Comparison of ENCODE assay signal across 16 cellular contexts in genomic region chr17:78427140-78427539, GRCh38. TPM values are rescaled to one million over a fixed set of nuclear protein-coding genes. Genes with fewer than 3 reads are reported as not detected.
DNase-seq lines count a peak whose midpoint lies in the region; ATAC-seq, FAIRE-seq and TF ChIP-seq lines count a peak whose summit lies in the region.
"Had no signal": no experiment of that assay in that cellular context is flagged by ENCODE, and none has a peak within 500 bp of the region (broad histone marks: within the 10 kb centered on the region; RNA-seq: fewer than 3 reads in every experiment).

No MANE protein-coding gene starts in this region.

- FAIRE-seq in kidney (lab: Jason Lieb, UNC), result no peak
- FAIRE-seq: GM12892 had no signal

- no peaks in the 10 kb centered on the region for H3K4me1 ChIP-seq in kidney (ENCODE audit: control insufficient read depth in 1 of 2, insufficient read depth in 1 of 2, low read depth in 1 of 2, low read length in 2 of 2)

- peaks cover 39% of the 10 kb centered on the region for H3K36me3 Mint-ChIP-seq in T-helper 1 cell treated with Interleukin-12 subunit alpha and Interleukin-12 subunit beta and Interleukin-4 antibody, amounts not matched to agents 30 μg/mL and 1 μg/mL, for 36 hours (ENCODE audit: low read depth)
- H3K36me3 Mint-ChIP-seq in CD14-positive monocyte, result peaks cover 72 to 82% of the 10 kb centered on the region in 2 donors

- peak overlapping the region; percentile 88 for H3K27ac ChIP-seq in cingulate gyrus (ENCODE audit: low read depth, low read length)
- no peak overlapping the region for H3K27ac ChIP-seq in kidney (ENCODE audit: low read depth in 2 of 2, low read length in 2 of 2)
- H3K27ac ChIP-seq: 22Rv1, GM23248 had no signal

- H3K9me3 ChIP-seq in kidney (ENCODE audit: control insufficient read depth in 1 of 2, low read length in 2 of 2), result no peaks in the 10 kb centered on the region
- H3K9me3 ChIP-seq: Caco-2 had no signal

- TF ChIP-seq CTCF in CD14-positive monocyte (IDR thresholded peaks at IDR 0.05), result no peak
- no peak for TF ChIP-seq CTCF in kidney (IDR thresholded peaks at IDR 0.05; ENCODE audit: borderline replicate concordance, extremely low read depth, insufficient read depth)

- H3K27ac Mint-ChIP-seq in T-helper 1 cell treated with Interleukin-12 subunit alpha and Interleukin-12 subunit beta and Interleukin-4 antibody, amounts not matched to agents 30 μg/mL and 1 μg/mL, for 36 hours, result peak overlapping the region; percentile 43
- H3K27ac Mint-ChIP-seq in CD14-positive monocyte, result peak overlapping the region in 4 of 7 donors; percentile 25 to 73 (median 67)

- DNase-seq in T-helper 1 cell (no peak), CD14-positive monocyte (ENCODE audit: low spot score) (no peak), kidney (peak; percentile 76)
- DNase-seq in activated naive CD4-positive, alpha-beta T cell treated with Interleukin-2 at 50 U/mL for 16 hours, result no peak
- DNase-seq: Caco-2; CD8-positive, alpha-beta memory T cell; DND-41; GDM1; GM23248; H7 had no signal

- no peaks in the 10 kb centered on the region for H3K9me3 Mint-ChIP-seq in T-helper 1 cell treated with Interleukin-12 subunit alpha and Interleukin-12 subunit beta and Interleukin-4 antibody, amounts not matched to agents 30 μg/mL and 1 μg/mL, for 36 hours
- peaks cover 0 to 8% (median 0%) of the 10 kb centered on the region in 7 donors for H3K9me3 Mint-ChIP-seq in CD14-positive monocyte
- H3K9me3 Mint-ChIP-seq: CD8-positive, alpha-beta memory T cell had no signal

- no peak overlapping the region for H3K4me3 ChIP-seq in kidney (ENCODE audit: low read length in 2 of 2)
- H3K4me3 ChIP-seq: GM23248 had no signal

- ATAC-seq in HG03521 (IDR thresholded peaks at IDR 0.05; ENCODE audit: unreplicated experiment), result no peak
- no peak for ATAC-seq in GM19035 (IDR thresholded peaks at IDR 0.05; ENCODE audit: unreplicated experiment)

- peaks cover 7% of the 10 kb centered on the region for H3K4me1 Mint-ChIP-seq in T-helper 1 cell treated with Interleukin-12 subunit alpha and Interleukin-12 subunit beta and Interleukin-4 antibody, amounts not matched to agents 30 μg/mL and 1 μg/mL, for 36 hours (ENCODE audit: low read depth)
- H3K4me1 Mint-ChIP-seq in CD14-positive monocyte, result peaks cover 13% of the 10 kb centered on the region

- H3K9ac ChIP-seq in kidney (ENCODE audit: low read length in 2 of 2), result no peak overlapping the region
- H3K9ac ChIP-seq: GM23248 had no signal

- no peaks in the 10 kb centered on the region for H3K27me3 Mint-ChIP-seq in T-helper 1 cell treated with Interleukin-12 subunit alpha and Interleukin-12 subunit beta and Interleukin-4 antibody, amounts not matched to agents 30 μg/mL and 1 μg/mL, for 36 hours (ENCODE audit: low read depth)
- H3K27me3 Mint-ChIP-seq in CD14-positive monocyte (ENCODE audit: low read depth in 3 of 3), result peaks cover 0 to 4% (median 0%) of the 10 kb centered on the region in 3 donors
- H3K27me3 Mint-ChIP-seq: CD8-positive, alpha-beta memory T cell had no signal

- no peak overlapping the region for H3K4me3 Mint-ChIP-seq in T-helper 1 cell treated with Interleukin-12 subunit alpha and Interleukin-12 subunit beta and Interleukin-4 antibody, amounts not matched to agents 30 μg/mL and 1 μg/mL, for 36 hours
- no peak overlapping the region for H3K4me3 Mint-ChIP-seq in CD14-positive monocyte
- H3K4me3 Mint-ChIP-seq: CD8-positive, alpha-beta memory T cell had no signal

- intact Hi-C loops in CD14-positive monocyte (cut with micrococcal nuclease) (loop anchor here (10.0 kb wide), 1 partner anchor 312 kb away; no protein-coding TSS in a partner anchor), kidney (cut with DNase I) (no loop called here)

- peaks cover 14 to 27% of the 10 kb centered on the region in 2 donors for H3K36me3 ChIP-seq in kidney (ENCODE audit: control insufficient read depth in 1 of 2, insufficient read depth in 2 of 2, low read length in 2 of 2)

RNA-seq across cellular contexts. Expression of gene PGS1, which starts 48.7 kb away (rescaled TPM):
- 10 to 100 TPM; 26.0 to 28.0 TPM for polyA plus RNA-seq in CD14-positive monocyte
- total RNA-seq in kidney, result 65.4 TPM
- 15.6 TPM for polyA plus RNA-seq in kidney (ENCODE audit: insufficient read depth, low read depth, low replicate concordance)
